In the genomic region with DNA sequence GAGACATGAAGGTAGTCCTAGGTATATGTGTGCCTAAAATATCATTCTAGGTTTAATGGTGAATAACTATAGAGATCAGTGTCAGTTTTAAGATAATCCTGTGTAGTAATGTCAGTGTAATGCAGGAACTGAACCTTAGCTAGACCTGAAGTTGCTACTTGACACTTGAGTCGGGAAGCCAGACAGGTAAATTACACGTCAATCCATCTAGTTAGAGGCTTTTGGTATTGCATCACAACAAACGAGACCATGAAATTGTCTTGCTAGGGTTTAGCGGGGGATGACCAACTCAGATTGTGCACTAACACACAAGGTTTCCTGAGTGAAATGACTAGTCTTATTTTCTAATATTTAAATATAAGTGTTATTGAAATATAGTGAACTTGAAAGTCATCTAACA, we compare ENCODE assay signal across 10 cellular contexts. TPM values are rescaled to one million over a fixed set of nuclear protein-coding genes. Genes with fewer than 3 reads are reported as not detected.
DNase-seq lines count a peak whose midpoint lies in the region; ATAC-seq and TF ChIP-seq lines count a peak whose summit lies in the region.
"Had no signal": no experiment of that assay in that cellular context is flagged by ENCODE, and none has a peak within 500 bp of the region (broad histone marks: within the 10 kb centered on the region; RNA-seq: fewer than 3 reads in every experiment).

No MANE protein-coding gene starts in this region.

- H3K23ac ChIP-seq in mesenchymal stem cell (ENCODE audit: low read length in 2 of 2) = no peak overlapping the region

- no peak for ATAC-seq in Right ventricle myocardium inferior
- no peak for ATAC-seq in upper lobe of right lung
- ATAC-seq in GM21723 (IDR thresholded peaks at IDR 0.05; ENCODE audit: unreplicated experiment) = no peak
- no peak for ATAC-seq in GM18520 (IDR thresholded peaks at IDR 0.05; ENCODE audit: unreplicated experiment)

- H3K9me3 ChIP-seq in cardiac muscle cell (ENCODE audit: low read depth) (no peaks in the 10 kb centered on the region), mesenchymal stem cell (ENCODE audit: control insufficient read depth, low read length) (no peaks in the 10 kb centered on the region), upper lobe of right lung (no peaks in the 10 kb centered on the region)

- H2BK5ac ChIP-seq in mesenchymal stem cell (ENCODE audit: low read depth, low read length, poor library complexity, severe bottlenecking) = no peak overlapping the region

- H3K27me3 Mint-ChIP-seq in activated T-helper 2 cell treated with anti-CD3 and anti-CD28 coated beads, Interferon-gamma antibody, Interleukin-2, Interleukin-4, amounts not matched to agents 10 μg/mL and 5 μg/mL and 100 μg/mL, durations not matched to agents 14 hours and 24 hours and 36 hours (ENCODE audit: low read depth) = no peaks in the 10 kb centered on the region

- peaks cover 8% of the 10 kb centered on the region for H3K79me1 ChIP-seq in mesenchymal stem cell (replicated peaks; ENCODE audit: low read length, poor library complexity, severe bottlenecking)

- no peak overlapping the region for H3K4ac ChIP-seq in mesenchymal stem cell (ENCODE audit: low read depth in 1 of 2, low read length in 2 of 2)

- H3K14ac ChIP-seq in mesenchymal stem cell (ENCODE audit: low read length in 2 of 2) = no peak overlapping the region

- DNase-seq in cardiac muscle cell (ENCODE audit: low read depth in 1 of 2, low spot score in 1 of 2) (no peak), Right ventricle myocardium inferior (ENCODE audit: missing footprints) (no peak), mesenchymal stem cell (no peak), upper lobe of right lung (no peak), DMS 273 treated with DMSO at 0.1 percent for 48 hours (lab: John Stamatoyannopoulos, UW) (no peak)
- DNase-seq in activated T-helper 2 cell treated with anti-CD3 and anti-CD28 coated beads, Interferon-gamma antibody, Interleukin-2, Interleukin-4, amounts not matched to agents 10 μg/mL and 5 μg/mL and 100 μg/mL, durations not matched to agents 14 hours and 24 hours and 36 hours (ENCODE audit: low spot score) = no peak
- DNase-seq: C1 segment of cervical spinal cord, cerebellar nuclear complex had no signal

- H2AK5ac ChIP-seq in mesenchymal stem cell (ENCODE audit: low read length, severe bottlenecking) = peak overlapping the region; percentile 73

- TF ChIP-seq CTCF in cardiac muscle cell (IDR thresholded peaks at IDR 0.05; ENCODE audit: low read depth, low read length) (no peak), upper lobe of right lung (IDR thresholded peaks at IDR 0.05) (no peak)

- H3K36me3 ChIP-seq in cardiac muscle cell = peaks cover 4% of the 10 kb centered on the region
- H3K36me3 ChIP-seq in mesenchymal stem cell (ENCODE audit: control insufficient read depth in 1 of 2, insufficient read depth in 2 of 2, low read depth in 1 of 2, low read length in 2 of 2) = peaks cover 2 to 50% of the 10 kb centered on the region in 2 experiments
- peaks cover 15% of the 10 kb centered on the region for H3K36me3 ChIP-seq in upper lobe of right lung

- H3K4me2 ChIP-seq in mesenchymal stem cell (ENCODE audit: low read length, poor library complexity, severe bottlenecking) = peak overlapping the region; percentile 22

- H3K27ac ChIP-seq in cardiac muscle cell = peak overlapping the region; percentile 99
- no peak overlapping the region for H3K27ac ChIP-seq in mesenchymal stem cell (ENCODE audit: low read length, poor library complexity, severe bottlenecking)
- peak overlapping the region; percentile 99 for H3K27ac ChIP-seq in upper lobe of right lung

- H2BK12ac ChIP-seq in mesenchymal stem cell (ENCODE audit: low read length in 2 of 2) = no peak overlapping the region

- peaks cover 39% of the 10 kb centered on the region for H3K4me1 ChIP-seq in cardiac muscle cell (ENCODE audit: low read depth)
- peaks cover 4% of the 10 kb centered on the region for H3K4me1 ChIP-seq in mesenchymal stem cell (ENCODE audit: control insufficient read depth, insufficient read depth, low read depth, low read length)
- peaks cover 50% of the 10 kb centered on the region for H3K4me1 ChIP-seq in upper lobe of right lung

- H3K36me3 Mint-ChIP-seq in activated T-helper 2 cell treated with anti-CD3 and anti-CD28 coated beads, Interferon-gamma antibody, Interleukin-2, Interleukin-4, amounts not matched to agents 10 μg/mL and 5 μg/mL and 100 μg/mL, durations not matched to agents 14 hours and 24 hours and 36 hours (ENCODE audit: low read depth) = peaks cover 36% of the 10 kb centered on the region

- H4K8ac ChIP-seq in mesenchymal stem cell (ENCODE audit: low read length) = no peak overlapping the region

- no peaks in the 10 kb centered on the region for H3K9me3 Mint-ChIP-seq in activated T-helper 2 cell treated with anti-CD3 and anti-CD28 coated beads, Interferon-gamma antibody, Interleukin-2, Interleukin-4, amounts not matched to agents 10 μg/mL and 5 μg/mL and 100 μg/mL, durations not matched to agents 14 hours and 24 hours and 36 hours

- H3K4me3 Mint-ChIP-seq in activated T-helper 2 cell treated with anti-CD3 and anti-CD28 coated beads, Interferon-gamma antibody, Interleukin-2, Interleukin-4, amounts not matched to agents 10 μg/mL and 5 μg/mL and 100 μg/mL, durations not matched to agents 14 hours and 24 hours and 36 hours (ENCODE audit: low read depth) = peak overlapping the region; percentile 71

- no peak overlapping the region for H2BK15ac ChIP-seq in mesenchymal stem cell (ENCODE audit: low read depth, poor library complexity, severe bottlenecking)

- no peak overlapping the region for H3K18ac ChIP-seq in mesenchymal stem cell (ENCODE audit: low read depth in 1 of 2, low read length in 2 of 2)

- peaks cover 34% of the 10 kb centered on the region for H3K4me1 Mint-ChIP-seq in activated T-helper 2 cell treated with anti-CD3 and anti-CD28 coated beads, Interferon-gamma antibody, Interleukin-2, Interleukin-4, amounts not matched to agents 10 μg/mL and 5 μg/mL and 100 μg/mL, durations not matched to agents 14 hours and 24 hours and 36 hours (ENCODE audit: low read depth)

- 44% methylated on average over 2 of the region's 4 CpGs for WGBS in mesenchymal stem cell

- H3K27me3 ChIP-seq in cardiac muscle cell = no peaks in the 10 kb centered on the region
- no peaks in the 10 kb centered on the region for H3K27me3 ChIP-seq in mesenchymal stem cell (ENCODE audit: control insufficient read depth in 1 of 2, insufficient read depth in 1 of 2, low read length in 2 of 2)
- H3K27me3 ChIP-seq in upper lobe of right lung = no peaks in the 10 kb centered on the region

- peak overlapping the region; percentile 97 for H3K9ac ChIP-seq in mesenchymal stem cell (ENCODE audit: low read length)

- intact Hi-C loops in Right ventricle myocardium inferior (cut with DNase I) = no loop called here
- intact Hi-C loops in activated T-helper 2 cell treated with anti-CD3 and anti-CD28 coated beads, Interferon-gamma antibody, Interleukin-2, Interleukin-4, amounts not matched to agents 10 μg/mL and 5 μg/mL and 100 μg/mL, durations not matched to agents 14 hours and 24 hours and 36 hours (cut with micrococcal nuclease) = loop anchor here (5.0 to 10.0 kb wide), 4 partner anchors 188 to 1173 kb away; no protein-coding TSS in a partner anchor
- intact Hi-C loops in upper lobe of right lung (cut with DNase I) = no loop called here

- no peak overlapping the region for H3K27ac Mint-ChIP-seq in activated T-helper 2 cell treated with anti-CD3 and anti-CD28 coated beads, Interferon-gamma antibody, Interleukin-2, Interleukin-4, amounts not matched to agents 10 μg/mL and 5 μg/mL and 100 μg/mL, durations not matched to agents 14 hours and 24 hours and 36 hours

- no peak overlapping the region for H2AFZ ChIP-seq in mesenchymal stem cell (ENCODE audit: low read depth, low read length)

- H3K4me3 ChIP-seq in cardiac muscle cell (no peak overlapping the region), mesenchymal stem cell (ENCODE audit: insufficient read depth in 1 of 2, low read depth in 1 of 2, low read length in 2 of 2) (peak overlapping the region in 1 of 2 experiments; percentile 88), upper lobe of right lung (peak overlapping the region; percentile 96)

- H2BK120ac ChIP-seq in mesenchymal stem cell (ENCODE audit: low read depth, low read length) = no peak overlapping the region

- no peak overlapping the region for H4K91ac ChIP-seq in mesenchymal stem cell (ENCODE audit: low read length)

RNA-seq across cellular contexts. Expression of a gene that starts 2.0 kb away (rescaled TPM):
- total RNA-seq in cardiac muscle cell (65.5 and 85.5 TPM in 2 replicates), Right ventricle myocardium inferior (67.5 TPM), upper lobe of right lung (101 TPM)
- 134 and 159 TPM in 2 replicates for polyA plus RNA-seq in cardiac muscle cell
- total RNA-seq in activated T-helper 2 cell treated with anti-CD3 and anti-CD28 coated beads, Interferon-gamma antibody, Interleukin-2, Interleukin-4, amounts not matched to agents 10 μg/mL and 5 μg/mL and 100 μg/mL, durations not matched to agents 14 hours and 24 hours and 36 hours = 24.1 and 27.8 TPM in 2 replicates
- polyA plus RNA-seq in mesenchymal stem cell (2013, experiment 1 of 2) = 90.5 TPM
- polyA plus RNA-seq in mesenchymal stem cell (2013, experiment 2 of 2) = 92.5 TPM
